ENCODE assay signal across 17 cellular contexts in the genomic region with DNA sequence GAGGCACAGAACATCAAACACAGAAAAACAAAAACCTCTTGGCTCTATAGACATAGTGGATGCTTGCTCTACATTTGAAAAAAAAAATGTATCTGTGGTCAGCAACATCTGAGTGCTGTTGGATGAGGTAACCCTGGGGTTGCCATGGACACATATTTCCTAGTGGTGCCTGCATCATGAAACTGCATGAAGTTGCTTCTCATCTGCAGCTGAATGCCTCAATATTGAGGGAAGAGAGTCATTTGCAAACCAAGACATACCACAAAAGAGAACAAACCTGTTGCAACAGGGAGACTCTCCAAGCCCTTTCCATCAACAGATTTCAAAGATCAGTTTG.
DNase-seq lines count a peak whose midpoint lies in the region; ATAC-seq, FAIRE-seq and TF ChIP-seq lines count a peak whose summit lies in the region.
"Had no signal": no experiment of that assay in that cellular context is flagged by ENCODE, and none has a peak within 500 bp of the region (broad histone marks: within the 10 kb centered on the region; RNA-seq: fewer than 3 reads in every experiment).

No MANE protein-coding gene starts in this region.

- no peaks in the 10 kb centered on the region for H3K36me3 Mint-ChIP-seq in WTC11
- H3K36me3 Mint-ChIP-seq: CD14-positive monocyte, naive B cell had no signal

- H3K36me3 ChIP-seq in mammary epithelial cell (ENCODE audit: insufficient read depth, low read length) (no peaks in the 10 kb centered on the region), left lung (no peaks in the 10 kb centered on the region), adrenal gland (replicated peaks in 1 of 2) (no peaks in the 10 kb centered on the region)

- no peak overlapping the region for H2AFZ ChIP-seq in mammary epithelial cell (ENCODE audit: low read depth, low read length)

- CTCF ChIA-PET in mammary epithelial cell (lab: Charles Lee; ENCODE audit: low non-redundant PET) (no interaction called here), WTC11 (lab: Charles Lee) (no interaction called here)

- H3K27ac ChIP-seq in mammary epithelial cell (ENCODE audit: insufficient read depth, low read depth, low read length) (no peak overlapping the region), left lung (no peak overlapping the region), adrenal gland (no peak overlapping the region)

- no peak overlapping the region for H3K4me2 ChIP-seq in mammary epithelial cell (ENCODE audit: insufficient read depth, low read depth, low read length)

- no peak overlapping the region for H3K9ac ChIP-seq in mammary epithelial cell (ENCODE audit: insufficient read depth, low read length)

- H3K4me1 ChIP-seq in mammary epithelial cell (ENCODE audit: insufficient read depth, low read length): no peaks in the 10 kb centered on the region
- H3K4me1 ChIP-seq in left lung: no peaks in the 10 kb centered on the region
- H3K4me1 ChIP-seq in adrenal gland (replicated peaks in 1 of 2): no peaks in the 10 kb centered on the region

- no peak overlapping the region for H3K27ac Mint-ChIP-seq in WTC11
- H3K27ac Mint-ChIP-seq: CD14-positive monocyte, naive B cell had no signal

- DNase-seq in AG20443 (ENCODE audit: low spot score) (peak; percentile 64), LHCN-M2 (ENCODE audit: low read depth) (peak; percentile 70), mammary epithelial cell (peak; percentile 61), left lung (no peak), urothelium cell line (ENCODE audit: low spot score) (no peak), WTC11 (ENCODE audit: low spot score) (no peak), adrenal gland (no peak)
- DNase-seq: glutamatergic neuron; left cardiac atrium; naive B cell; NCI-H2171; PC-3; stimulated activated CD4-positive, alpha-beta T cell treated with anti-CD3 and anti-CD28 coated beads, Interleukin-4, amount 100 ng/mL, for 24 hours; stimulated activated naive CD4-positive, alpha-beta T cell treated with Interleukin-2 at 50 U/mL for 16 hours had no signal

- TF ChIP-seq CTCF in mammary epithelial cell (conservative IDR thresholded peaks at IDR 0.05 in 1 of 2, IDR thresholded peaks at IDR 0.05 in 1 of 2; ENCODE audit: extremely low read depth in 1 of 2, insufficient read depth in 1 of 2, low read depth in 1 of 2, low read length in 2 of 2): no peak
- no peak for TF ChIP-seq CTCF in left lung (IDR thresholded peaks at IDR 0.05)
- no peak for TF ChIP-seq CTCF in WTC11 (IDR thresholded peaks at IDR 0.05)
- TF ChIP-seq CTCF in adrenal gland (IDR thresholded peaks at IDR 0.05): no peak

- H3K27me3 ChIP-seq in mammary epithelial cell (ENCODE audit: insufficient read depth, low read length) (no peaks in the 10 kb centered on the region), left lung (no peaks in the 10 kb centered on the region), adrenal gland (peaks cover 4% of the 10 kb centered on the region)

- H4K20me1 ChIP-seq in mammary epithelial cell (ENCODE audit: insufficient read depth, low read length): no peaks in the 10 kb centered on the region

- FAIRE-seq in urothelium cell line (lab: Jason Lieb, UNC): no peak
- FAIRE-seq: H54 had no signal

- TF ChIP-seq POLR2A in adrenal gland (IDR thresholded peaks at IDR 0.05): no peak

- no peak overlapping the region for H3K4me3 Mint-ChIP-seq in WTC11
- H3K4me3 Mint-ChIP-seq: CD14-positive monocyte, naive B cell had no signal

- POLR2A ChIA-PET in WTC11 (lab: Charles Lee): no interaction called here

- dilution Hi-C loops in mammary epithelial cell (cut with HindIII; ENCODE audit: low sequenced_read_pairs): no loop called here

- intact Hi-C loops in mammary epithelial cell (cut with micrococcal nuclease): no loop called here
- intact Hi-C loops in left lung (cut with DNase I): no loop called here
- intact Hi-C loops in adrenal gland (cut with DNase I): no loop called here

- no peaks in the 10 kb centered on the region for H3K9me3 ChIP-seq in mammary epithelial cell (replicated peaks; ENCODE audit: insufficient read depth, low read length)
- H3K9me3 ChIP-seq in left lung: no peaks in the 10 kb centered on the region
- H3K9me3 ChIP-seq in adrenal gland (replicated peaks in 1 of 3): no peaks in the 10 kb centered on the region

- H3K79me2 ChIP-seq in mammary epithelial cell (ENCODE audit: insufficient read depth, low read length): no peaks in the 10 kb centered on the region

- H3K9me3 Mint-ChIP-seq in WTC11: no peaks in the 10 kb centered on the region

- H3K27me3 Mint-ChIP-seq in WTC11 (ENCODE audit: low read depth): no peaks in the 10 kb centered on the region

- in situ Hi-C loops in mammary epithelial cell (cut with MboI; ENCODE audit: low sequenced_read_pairs in 2 of 2): no loop called here

- H3K4me1 Mint-ChIP-seq in WTC11: peaks cover 16% of the 10 kb centered on the region
- H3K4me1 Mint-ChIP-seq: CD14-positive monocyte, naive B cell had no signal

- ATAC-seq in left lung (peak; percentile 51), WTC11 (no peak), HG03135 (IDR thresholded peaks at IDR 0.05; ENCODE audit: unreplicated experiment) (no peak)
- ATAC-seq: left cardiac atrium, PC-3 had no signal

- H3K4me3 ChIP-seq in mammary epithelial cell (replicated peaks in 1 of 3; ENCODE audit: insufficient read depth in 1 of 3, low read depth in 2 of 3, low read length in 3 of 3): no peak overlapping the region
- H3K4me3 ChIP-seq in left lung: no peak overlapping the region
- H3K4me3 ChIP-seq in adrenal gland: no peak overlapping the region

- no TSS peak for BruUV-seq in mammary epithelial cell (replicated peaks; lab: Mats Ljungman, UMichigan)

TF ChIP-seq in WTC11, 78 proteins besides CTCF, POLR2A, EP300 and RAD21:
- TF ChIP-seq GABPB1 (CRISPR knock-in tag; IDR thresholded peaks at IDR 0.05) (no peak), OVOL2 (CRISPR knock-in tag; IDR thresholded peaks at IDR 0.05; ENCODE audit: borderline replicate concordance) (no peak), CREM (CRISPR knock-in tag; IDR thresholded peaks at IDR 0.05) (no peak), RELA (CRISPR knock-in tag; IDR thresholded peaks at IDR 0.05; ENCODE audit: borderline replicate concordance) (no peak), RORB (CRISPR knock-in tag; IDR thresholded peaks at IDR 0.05) (no peak), TP53 (CRISPR knock-in tag; IDR thresholded peaks at IDR 0.05) (no peak), ZNF396 (CRISPR knock-in tag; IDR thresholded peaks at IDR 0.05; ENCODE audit: borderline replicate concordance) (no peak), MYBL2 (CRISPR knock-in tag; IDR thresholded peaks at IDR 0.05) (no peak), ZNF138 (CRISPR knock-in tag; conservative IDR thresholded peaks at IDR 0.05) (no peak), ZNF671 (CRISPR knock-in tag; IDR thresholded peaks at IDR 0.05) (no peak)
- TF ChIP-seq, protein P1, sequence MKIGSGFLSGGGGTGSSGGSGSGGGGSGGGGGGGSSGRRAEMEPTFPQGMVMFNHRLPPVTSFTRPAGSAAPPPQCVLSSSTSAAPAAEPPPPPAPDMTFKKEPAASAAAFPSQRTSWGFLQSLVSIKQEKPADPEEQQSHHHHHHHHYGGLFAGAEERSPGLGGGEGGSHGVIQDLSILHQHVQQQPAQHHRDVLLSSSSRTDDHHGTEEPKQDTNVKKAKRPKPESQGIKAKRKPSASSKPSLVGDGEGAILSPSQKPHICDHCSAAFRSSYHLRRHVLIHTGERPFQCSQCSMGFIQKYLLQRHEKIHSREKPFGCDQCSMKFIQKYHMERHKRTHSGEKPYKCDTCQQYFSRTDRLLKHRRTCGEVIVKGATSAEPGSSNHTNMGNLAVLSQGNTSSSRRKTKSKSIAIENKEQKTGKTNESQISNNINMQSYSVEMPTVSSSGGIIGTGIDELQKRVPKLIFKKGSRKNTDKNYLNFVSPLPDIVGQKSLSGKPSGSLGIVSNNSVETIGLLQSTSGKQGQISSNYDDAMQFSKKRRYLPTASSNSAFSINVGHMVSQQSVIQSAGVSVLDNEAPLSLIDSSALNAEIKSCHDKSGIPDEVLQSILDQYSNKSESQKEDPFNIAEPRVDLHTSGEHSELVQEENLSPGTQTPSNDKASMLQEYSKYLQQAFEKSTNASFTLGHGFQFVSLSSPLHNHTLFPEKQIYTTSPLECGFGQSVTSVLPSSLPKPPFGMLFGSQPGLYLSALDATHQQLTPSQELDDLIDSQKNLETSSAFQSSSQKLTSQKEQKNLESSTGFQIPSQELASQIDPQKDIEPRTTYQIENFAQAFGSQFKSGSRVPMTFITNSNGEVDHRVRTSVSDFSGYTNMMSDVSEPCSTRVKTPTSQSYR (CRISPR knock-in tag; IDR thresholded peaks at IDR 0.05): no peak
- TF ChIP-seq, protein P2, sequence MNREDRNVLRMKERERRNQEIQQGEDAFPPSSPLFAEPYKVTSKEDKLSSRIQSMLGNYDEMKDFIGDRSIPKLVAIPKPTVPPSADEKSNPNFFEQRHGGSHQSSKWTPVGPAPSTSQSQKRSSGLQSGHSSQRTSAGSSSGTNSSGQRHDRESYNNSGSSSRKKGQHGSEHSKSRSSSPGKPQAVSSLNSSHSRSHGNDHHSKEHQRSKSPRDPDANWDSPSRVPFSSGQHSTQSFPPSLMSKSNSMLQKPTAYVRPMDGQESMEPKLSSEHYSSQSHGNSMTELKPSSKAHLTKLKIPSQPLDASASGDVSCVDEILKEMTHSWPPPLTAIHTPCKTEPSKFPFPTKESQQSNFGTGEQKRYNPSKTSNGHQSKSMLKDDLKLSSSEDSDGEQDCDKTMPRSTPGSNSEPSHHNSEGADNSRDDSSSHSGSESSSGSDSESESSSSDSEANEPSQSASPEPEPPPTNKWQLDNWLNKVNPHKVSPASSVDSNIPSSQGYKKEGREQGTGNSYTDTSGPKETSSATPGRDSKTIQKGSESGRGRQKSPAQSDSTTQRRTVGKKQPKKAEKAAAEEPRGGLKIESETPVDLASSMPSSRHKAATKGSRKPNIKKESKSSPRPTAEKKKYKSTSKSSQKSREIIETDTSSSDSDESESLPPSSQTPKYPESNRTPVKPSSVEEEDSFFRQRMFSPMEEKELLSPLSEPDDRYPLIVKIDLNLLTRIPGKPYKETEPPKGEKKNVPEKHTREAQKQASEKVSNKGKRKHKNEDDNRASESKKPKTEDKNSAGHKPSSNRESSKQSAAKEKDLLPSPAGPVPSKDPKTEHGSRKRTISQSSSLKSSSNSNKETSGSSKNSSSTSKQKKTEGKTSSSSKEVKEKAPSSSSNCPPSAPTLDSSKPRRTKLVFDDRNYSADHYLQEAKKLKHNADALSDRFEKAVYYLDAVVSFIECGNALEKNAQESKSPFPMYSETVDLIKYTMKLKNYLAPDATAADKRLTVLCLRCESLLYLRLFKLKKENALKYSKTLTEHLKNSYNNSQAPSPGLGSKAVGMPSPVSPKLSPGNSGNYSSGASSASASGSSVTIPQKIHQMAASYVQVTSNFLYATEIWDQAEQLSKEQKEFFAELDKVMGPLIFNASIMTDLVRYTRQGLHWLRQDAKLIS (CRISPR knock-in tag; IDR thresholded peaks at IDR 0.05; ENCODE audit: borderline replicate concordance): no peak

Comparison
In these comparisons a context has a peak if more than half of its experiments do, and no peak if none do; other contexts are left out.
1. DNase-seq: peak in AG20443 (single experiment), LHCN-M2 (single experiment) and mammary epithelial cell (single experiment); none in left lung (0 of 2), urothelium cell line (single experiment), WTC11 (single experiment) and adrenal gland (0 of 7).